In the genomic region with DNA sequence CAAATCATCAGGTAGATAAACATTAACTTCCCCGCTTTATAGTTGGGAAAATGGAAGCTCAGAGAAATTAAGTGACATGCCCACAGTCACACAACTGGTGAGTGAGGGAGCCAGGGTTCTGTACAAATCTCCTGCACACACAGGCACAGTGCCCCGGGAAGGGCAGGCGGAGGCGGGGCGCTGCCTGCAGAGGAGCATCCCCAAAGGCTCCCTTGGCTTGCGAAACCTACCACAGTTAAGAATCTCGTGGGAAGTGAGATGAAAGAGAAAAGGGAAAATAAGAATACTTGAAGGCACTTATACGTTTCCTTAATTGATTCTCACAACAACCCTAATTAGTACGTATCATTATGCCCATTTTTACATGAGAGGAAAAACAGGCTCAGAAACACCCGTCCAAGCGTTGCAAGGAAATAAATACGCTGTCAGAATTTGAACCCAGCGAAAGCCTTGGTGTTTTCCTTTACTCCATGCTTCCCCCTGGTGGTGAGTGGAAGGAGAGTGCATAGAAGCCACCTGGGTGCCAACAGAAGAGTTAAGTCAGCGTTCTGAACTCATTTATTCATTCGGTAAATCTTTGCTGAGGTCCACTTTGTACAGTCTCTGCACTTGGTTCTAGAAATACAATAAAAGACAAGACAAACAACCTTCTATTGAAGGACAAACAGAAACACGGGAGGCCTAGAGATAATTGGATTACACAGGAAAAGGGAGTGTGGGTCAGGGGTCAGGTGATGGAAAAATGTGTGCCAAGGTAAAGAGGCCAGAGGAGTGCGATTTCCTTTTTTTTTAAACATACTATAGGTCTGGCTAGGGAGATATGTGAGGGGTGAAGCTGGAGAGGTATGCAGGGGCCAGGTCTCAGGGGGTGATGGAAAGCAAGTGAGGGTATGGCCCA, we compare ENCODE assay signal across 8 cellular contexts. TPM values are rescaled to one million over a fixed set of nuclear protein-coding genes. Genes with fewer than 3 reads are reported as not detected.
DNase-seq lines count a peak whose midpoint lies in the region; ATAC-seq, FAIRE-seq and TF ChIP-seq lines count a peak whose summit lies in the region.

No MANE protein-coding gene starts in this region.

- no peak overlapping the region for H3K56ac ChIP-seq in H1 (replicated peaks; ENCODE audit: insufficient read length, low read depth, low read length)

- H3K27ac ChIP-seq in A549, result no peak overlapping the region
- no peak overlapping the region for H3K27ac ChIP-seq in WERI-Rb-1
- no peak overlapping the region for H3K27ac ChIP-seq in H1 (ENCODE audit: low read depth, low read length)
- H3K27ac ChIP-seq in uterus, result no peak overlapping the region

- H4K8ac ChIP-seq in H1 (ENCODE audit: extremely low read depth, insufficient read depth, low read length), result no peak overlapping the region

- POLR2A ChIA-PET in A549 (lab: Yijun Ruan, JAX) (no interaction called here), GM10248 (lab: Yijun Ruan, JAX) (no interaction called here), H1 (lab: Charles Lee; ENCODE audit: partially characterized antibody) (no interaction called here)
- POLR2A ChIA-PET in naive thymus-derived CD8-positive, alpha-beta T cell (lab: Charles Lee), result interaction anchor here (1.1 kb wide), 2 partner anchors 10 to 28 kb away, joined by 3 read pairs; a partner anchor contains a TSS

- H3K27ac Mint-ChIP-seq in naive thymus-derived CD8-positive, alpha-beta T cell, result peak overlapping the region in 2 of 10 donors; percentile 27 to 63

- H3K18ac ChIP-seq in H1 (ENCODE audit: extremely low read depth, low read length), result no peak overlapping the region

- no peaks in the 10 kb centered on the region for H4K20me1 ChIP-seq in H1 (replicated peaks in 1 of 2; ENCODE audit: control insufficient read depth in 1 of 2, insufficient read depth in 2 of 2, low read length in 2 of 2)

- no peak overlapping the region for H3K4me3 Mint-ChIP-seq in naive thymus-derived CD8-positive, alpha-beta T cell

- no peak overlapping the region for H4K91ac ChIP-seq in H1 (replicated peaks; ENCODE audit: insufficient read length, low read length)

- H3K4me1 Mint-ChIP-seq in naive thymus-derived CD8-positive, alpha-beta T cell, result peaks cover 23 to 28% (median 27%) of the 10 kb centered on the region in 4 donors

- H4K5ac ChIP-seq in H1 (ENCODE audit: insufficient read length, low read depth, low read length), result no peak overlapping the region

- no peak overlapping the region for H2AFZ ChIP-seq in H1 (ENCODE audit: low read length)

- peak; percentile 53 for TF ChIP-seq CTCF in A549 (IDR thresholded peaks at IDR 0.05)
- peak; percentile 63 for TF ChIP-seq CTCF in GM10248 (IDR thresholded peaks at IDR 0.05; ENCODE audit: control extremely low read depth, extremely low read depth, low read depth, missing control alignments)
- TF ChIP-seq CTCF in WERI-Rb-1 (IDR thresholded peaks at IDR 0.05; ENCODE audit: low read depth, low read length), result peak; percentile 98
- TF ChIP-seq CTCF in H1 (IDR thresholded peaks at IDR 0.05; ENCODE audit: control extremely low read depth in 1 of 3, insufficient read depth in 1 of 3, low read depth in 1 of 3, low read length in 3 of 3), result peak; percentile 54 to 91 (median 81)
- peak; percentile 74 to 86 (median 82) for TF ChIP-seq CTCF in uterus (IDR thresholded peaks at IDR 0.05)

- H3K4me1 ChIP-seq in A549 (peaks cover 6% of the 10 kb centered on the region; the same call in 1 of the 3 replicates), H1 (replicated peaks in 1 of 4; ENCODE audit: control insufficient read depth in 3 of 4, insufficient read depth in 4 of 4, low read length in 3 of 4) (no peaks in the 10 kb centered on the region; a peak in 1 of 7 replicates), uterus (peaks cover 0 to 5% of the 10 kb centered on the region in 2 donors)

- H3K36me3 Mint-ChIP-seq in naive thymus-derived CD8-positive, alpha-beta T cell, result peaks cover 6 to 29% (median 6%) of the 10 kb centered on the region in 3 donors

- H3K27me3 Mint-ChIP-seq in naive thymus-derived CD8-positive, alpha-beta T cell, result no peaks in the 10 kb centered on the region

- H3K79me2 ChIP-seq in H1 (ENCODE audit: control insufficient read depth in 1 of 2, insufficient read depth in 2 of 2, low read length in 2 of 2), result no peaks in the 10 kb centered on the region

- H3K79me1 ChIP-seq in H1 (ENCODE audit: low read depth, low read length), result peaks cover 2% of the 10 kb centered on the region; the same call in 1 of the 2 replicates

- H3K14ac ChIP-seq in H1 (ENCODE audit: insufficient read length), result no peak overlapping the region

- no peak overlapping the region for H2BK15ac ChIP-seq in H1 (ENCODE audit: low read length)

- CTCF ChIA-PET in A549 (lab: Yijun Ruan, JAX) (interaction anchor here (0.5 to 5.8 kb wide), 37 partner anchors 9 to 776 kb away, joined by 3 to 41 read pairs (median 4); a partner anchor contains a TSS), GM10248 (lab: Yijun Ruan, JAX) (interaction anchor here (0.7 to 7.6 kb wide), 30 partner anchors 10 to 367 kb away, joined by 3 to 57 read pairs (median 4); a partner anchor contains a TSS), H1 (lab: Charles Lee; ENCODE audit: partially characterized antibody) (interaction anchor here (0.6 to 7.4 kb wide), 56 partner anchors 10 to 568 kb away, joined by 3 to 48 read pairs (median 4); a partner anchor contains a TSS)

- ATAC-seq in A549 (peak; percentile 73 to 80; a peak in 4 of 6 replicates), GM21786 (IDR thresholded peaks at IDR 0.05; ENCODE audit: unreplicated experiment) (no peak)
- peak in 1 of 2 donors; percentile 35 for ATAC-seq in naive thymus-derived CD8-positive, alpha-beta T cell

- DNase-seq in A549 (ENCODE audit: low read depth in 1 of 2, low spot score in 1 of 2) (peak; percentile 35 to 60), GM10248 (ENCODE audit: extremely low spot score) (peak; percentile 58), NCI-H1694 treated with DMSO at 0.1 percent for 48 hours (lab: John Stamatoyannopoulos, UW) (peak; percentile 41), WERI-Rb-1 (peak; percentile 85), H1 (ENCODE audit: low read depth in 1 of 2, low spot score in 2 of 2) (peak in 1 of 2 experiments; percentile 66), uterus (peak; percentile 46 to 70)
- peak in 8 of 10 donors; percentile 47 to 78 (median 50) for DNase-seq in naive thymus-derived CD8-positive, alpha-beta T cell

- no peak overlapping the region for H2BK12ac ChIP-seq in H1 (ENCODE audit: low read depth, low read length)

- TF ChIP-seq EP300 in A549 (IDR thresholded peaks at IDR 0.05) (no peak), H1 (IDR thresholded peaks at IDR 0.05; ENCODE audit: borderline replicate concordance in 1 of 2, low read depth in 2 of 2, low read length in 2 of 2) (no peak)

- H3K23ac ChIP-seq in H1 (ENCODE audit: insufficient read length), result no peak overlapping the region

- TF ChIP-seq RAD21 in A549 (conservative IDR thresholded peaks at IDR 0.05 in 1 of 2, IDR thresholded peaks at IDR 0.05 in 1 of 2) (peak; percentile 57 to 64), H1 (IDR thresholded peaks at IDR 0.05 in 1 of 2, conservative IDR thresholded peaks at IDR 0.05 in 1 of 2; ENCODE audit: low read depth in 2 of 2, low read length in 2 of 2) (peak; percentile 64 to 78)

- H3K9me3 ChIP-seq in A549, result no peaks in the 10 kb centered on the region
- H3K9me3 ChIP-seq in WERI-Rb-1 (ENCODE audit: severe bottlenecking), result no peaks in the 10 kb centered on the region
- no peaks in the 10 kb centered on the region for H3K9me3 ChIP-seq in H1 (ENCODE audit: insufficient read depth in 2 of 2, low read depth in 1 of 2, low read length in 1 of 2)
- H3K9me3 ChIP-seq in uterus, result no peaks in the 10 kb centered on the region

- H3K4me2 ChIP-seq in A549, result no peak overlapping the region
- H3K4me2 ChIP-seq in H1 (ENCODE audit: insufficient read depth in 1 of 2, low read depth in 2 of 2, low read length in 2 of 2), result no peak overlapping the region

- no peak overlapping the region for H2AK5ac ChIP-seq in H1 (ENCODE audit: low read depth, low read length)

- H2BK20ac ChIP-seq in H1 (ENCODE audit: low read length), result no peak overlapping the region

- no peak for FAIRE-seq in A549 (lab: Jason Lieb, UNC)
- peak; percentile 85 for FAIRE-seq in H1 (lab: Jason Lieb, UNC)

- H3K36me3 ChIP-seq in WERI-Rb-1 (no peaks in the 10 kb centered on the region), H1 (ENCODE audit: control insufficient read depth in 2 of 4, insufficient read depth in 4 of 4, low read length in 3 of 4) (peaks cover 0 to 4% (median 2%) of the 10 kb centered on the region in 4 experiments; a peak in 3 of 8 replicates), uterus (no peaks in the 10 kb centered on the region)

- no peak overlapping the region for H3K4ac ChIP-seq in H1 (replicated peaks; ENCODE audit: insufficient read length, low read depth, low read length)

- H3K23me2 ChIP-seq in H1 (ENCODE audit: low read depth, low read length), result no peaks in the 10 kb centered on the region; the same call in 1 of the 2 replicates

- TF ChIP-seq POLR2A in A549 (IDR thresholded peaks at IDR 0.05; ENCODE audit: low read length) (no peak), H1 (IDR thresholded peaks at IDR 0.05; ENCODE audit: control extremely low read depth in 1 of 2, low read depth in 2 of 2, low read length in 2 of 2) (no peak), uterus (IDR thresholded peaks at IDR 0.05) (no peak)

- H2BK5ac ChIP-seq in H1 (ENCODE audit: low read depth, low read length), result no peak overlapping the region

- no peak overlapping the region for H3K9ac ChIP-seq in H1 (replicated peaks in 1 of 4; ENCODE audit: extremely low read depth in 1 of 4, low read depth in 3 of 4, low read length in 3 of 4)

- no peak overlapping the region for H3K4me3 ChIP-seq in A549
- no peak overlapping the region for H3K4me3 ChIP-seq in WERI-Rb-1 (ENCODE audit: low read depth, low read length)
- no peak overlapping the region for H3K4me3 ChIP-seq in H1 (ENCODE audit: extremely low read depth in 1 of 4, insufficient read depth in 2 of 4, low read depth in 3 of 4, low read length in 4 of 4)
- no peak overlapping the region for H3K4me3 ChIP-seq in uterus

- H3K9me3 Mint-ChIP-seq in naive thymus-derived CD8-positive, alpha-beta T cell, result no peaks in the 10 kb centered on the region

- 52% methylated on average over 17 of the region's 17 CpGs for WGBS in A549 (ENCODE audit: missing lambda C conversion rate)
- 78% methylated on average over 17 of the region's 17 CpGs; no CpG with 5 or more reads in 1 of the 2 experiments for WGBS in H1 (ENCODE audit: extremely low coverage in 1 of 2, insufficient coverage in 1 of 2, insufficient read length in 1 of 2, insufficient replicate concordance in 2 of 2, low coverage in 1 of 2, low lambda C conversion rate in 2 of 2, missing lambda C conversion rate in 1 of 2), 2 experiments

- intact Hi-C loops in uterus (cut with DNase I; ENCODE audit: low total_unique reads), result loop anchor here (5.0 kb wide), 2 partner anchors 145 to 250 kb away; no protein-coding TSS in a partner anchor

- no peak overlapping the region for H2BK120ac ChIP-seq in H1 (replicated peaks; ENCODE audit: low read depth, low read length)

- H3K27me3 ChIP-seq in WERI-Rb-1 (ENCODE audit: insufficient read depth, low read depth, severe bottlenecking) (no peaks in the 10 kb centered on the region), H1 (replicated peaks in 1 of 4; ENCODE audit: control insufficient read depth in 3 of 4, extremely low read depth in 1 of 4, insufficient read depth in 3 of 4, low read length in 3 of 4) (no peaks in the 10 kb centered on the region), uterus (no peaks in the 10 kb centered on the region)

RNA-seq across cellular contexts. Expression of a gene that starts 28.4 kb away (rescaled TPM):
- polyA plus RNA-seq in A549 (2011; rRNA removed), result 26.2 and 26.5 TPM in 2 replicates
- 6.0 and 8.4 TPM in 2 replicates for polyA plus RNA-seq in A549 (2012; cell fraction: cytosol; rRNA removed)
- polyA plus RNA-seq in A549 (2012; cell fraction: nucleus; rRNA removed), result 8.9 and 19.0 TPM in 2 replicates
- 12.4 to 21.7 TPM (median 14.9 TPM) in 3 replicates for polyA plus RNA-seq in A549 (2017; fragmentation: RNase III; extraction: RNeasy Plus Mini Kit Qiagen cat#74134 plus additional on column Dnase treatment)
- polyA minus RNA-seq in A549 (2011; rRNA and poly(A)+ RNA removed), result 23.4 and 24.8 TPM in 2 replicates
- total RNA-seq in H1 (2021; fragmentation: NEBNext Ultra II Directional; extraction: Animal tissue kit (Norgen Biotek cat#: 25700)), result 17.1 and 17.7 TPM in 2 replicates
- polyA plus RNA-seq in H1 (2011; rRNA removed), result 11.3 and 11.4 TPM in 2 replicates
- 15.8 TPM for polyA plus RNA-seq in H1 (2011; cell fraction: cytosol; rRNA removed)
- polyA plus RNA-seq in H1 (2011; cell fraction: nucleus; rRNA removed), result 42.6 TPM
- 15.5 to 21.6 TPM (median 16.7 TPM) in 4 replicates for polyA plus RNA-seq in H1 (2012, experiment 1 of 2)
- 8.1 TPM for polyA plus RNA-seq in H1 (2012, experiment 2 of 2)
- 13.1 TPM for polyA plus RNA-seq in H1 (2013, experiment 1 of 2)
- 13.4 TPM for polyA plus RNA-seq in H1 (2013, experiment 2 of 2)
- polyA minus RNA-seq in H1 (2011; rRNA and poly(A)+ RNA removed), result 14.4 and 16.6 TPM in 2 replicates
- 8.4 TPM for polyA minus RNA-seq in H1 (2011; cell fraction: cytosol; rRNA and poly(A)+ RNA removed)
- polyA minus RNA-seq in H1 (2011; cell fraction: nucleus; rRNA and poly(A)+ RNA removed), result 26.4 TPM
- 10 to 100 TPM; 17.5 TPM for total RNA-seq in naive thymus-derived CD8-positive, alpha-beta T cell
- polyA plus RNA-seq in naive thymus-derived CD8-positive, alpha-beta T cell, result 10 to 100 TPM; 11.3 to 20.2 (median 11.3) TPM
- total RNA-seq in uterus, result 10 to 100 TPM in 2 of 4 donors, 1 to 10 TPM in 2; 3.6 to 29.3 (median 9.7) TPM
